ENCODE assay signal across 1 cellular context in genomic region chr14:70600382-70601157, GRCh38.
TF ChIP-seq lines count a peak whose summit lies in the region.

Gene MED6 (minus strand): TSS chr14:70600655. CDS start chr14:70600637, 18 bp downstream.

TF ChIP-seq in HepG2, 621 proteins besides CTCF, POLR2A, EP300 and RAD21 (continued from another document and continues in another):
- no peak for TF ChIP-seq ZNF407 (CRISPR knock-in tag; IDR thresholded peaks at IDR 0.05; ENCODE audit: not compliant biosample characterization)
- TF ChIP-seq TAF1 (CRISPR knock-in tag; IDR thresholded peaks at IDR 0.05), result peak; percentile 57; the same call in 1 of the 2 replicates
- no peak for TF ChIP-seq SMAD3 (CRISPR knock-in tag; IDR thresholded peaks at IDR 0.05)
- TF ChIP-seq, protein P1, sequence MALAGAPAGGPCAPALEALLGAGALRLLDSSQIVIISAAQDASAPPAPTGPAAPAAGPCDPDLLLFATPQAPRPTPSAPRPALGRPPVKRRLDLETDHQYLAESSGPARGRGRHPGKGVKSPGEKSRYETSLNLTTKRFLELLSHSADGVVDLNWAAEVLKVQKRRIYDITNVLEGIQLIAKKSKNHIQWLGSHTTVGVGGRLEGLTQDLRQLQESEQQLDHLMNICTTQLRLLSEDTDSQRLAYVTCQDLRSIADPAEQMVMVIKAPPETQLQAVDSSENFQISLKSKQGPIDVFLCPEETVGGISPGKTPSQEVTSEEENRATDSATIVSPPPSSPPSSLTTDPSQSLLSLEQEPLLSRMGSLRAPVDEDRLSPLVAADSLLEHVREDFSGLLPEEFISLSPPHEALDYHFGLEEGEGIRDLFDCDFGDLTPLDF (CRISPR knock-in tag; IDR thresholded peaks at IDR 0.05), result no peak
- TF ChIP-seq ERF (CRISPR knock-in tag; IDR thresholded peaks at IDR 0.05), result 0 out of 2 replicates have a peak, but pooled peaks have one; percentile 32
- no peak for TF ChIP-seq HHEX (CRISPR knock-in tag; IDR thresholded peaks at IDR 0.05)
- TF ChIP-seq STAT5B (CRISPR knock-in tag; IDR thresholded peaks at IDR 0.05), result no peak
- TF ChIP-seq TMF1 (CRISPR knock-in tag; IDR thresholded peaks at IDR 0.05; ENCODE audit: low read depth), result no peak
- no peak for TF ChIP-seq HNRNPLL (IDR thresholded peaks at IDR 0.05; ENCODE audit: low read depth, low read length, poor library complexity, severe bottlenecking)
- no peak for TF ChIP-seq ZNF496 (CRISPR knock-in tag; IDR thresholded peaks at IDR 0.05; ENCODE audit: insufficient replicate concordance)
- no peak for TF ChIP-seq BCL6 (CRISPR knock-in tag; IDR thresholded peaks at IDR 0.05)
- no peak for TF ChIP-seq SUZ12 (IDR thresholded peaks at IDR 0.05; ENCODE audit: low read depth, low read length)
- no peak for TF ChIP-seq ZNF329 (CRISPR knock-in tag; IDR thresholded peaks at IDR 0.05; ENCODE audit: low read depth)
- TF ChIP-seq, protein P2, sequence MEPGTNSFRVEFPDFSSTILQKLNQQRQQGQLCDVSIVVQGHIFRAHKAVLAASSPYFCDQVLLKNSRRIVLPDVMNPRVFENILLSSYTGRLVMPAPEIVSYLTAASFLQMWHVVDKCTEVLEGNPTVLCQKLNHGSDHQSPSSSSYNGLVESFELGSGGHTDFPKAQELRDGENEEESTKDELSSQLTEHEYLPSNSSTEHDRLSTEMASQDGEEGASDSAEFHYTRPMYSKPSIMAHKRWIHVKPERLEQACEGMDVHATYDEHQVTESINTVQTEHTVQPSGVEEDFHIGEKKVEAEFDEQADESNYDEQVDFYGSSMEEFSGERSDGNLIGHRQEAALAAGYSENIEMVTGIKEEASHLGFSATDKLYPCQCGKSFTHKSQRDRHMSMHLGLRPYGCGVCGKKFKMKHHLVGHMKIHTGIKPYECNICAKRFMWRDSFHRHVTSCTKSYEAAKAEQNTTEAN (CRISPR knock-in tag; conservative IDR thresholded peaks at IDR 0.05), result no peak
- peak; percentile 46; the same call in 1 of the 2 replicates for TF ChIP-seq KDM2A (CRISPR knock-in tag; IDR thresholded peaks at IDR 0.05; ENCODE audit: borderline replicate concordance, low read depth)
- TF ChIP-seq, protein P3, sequence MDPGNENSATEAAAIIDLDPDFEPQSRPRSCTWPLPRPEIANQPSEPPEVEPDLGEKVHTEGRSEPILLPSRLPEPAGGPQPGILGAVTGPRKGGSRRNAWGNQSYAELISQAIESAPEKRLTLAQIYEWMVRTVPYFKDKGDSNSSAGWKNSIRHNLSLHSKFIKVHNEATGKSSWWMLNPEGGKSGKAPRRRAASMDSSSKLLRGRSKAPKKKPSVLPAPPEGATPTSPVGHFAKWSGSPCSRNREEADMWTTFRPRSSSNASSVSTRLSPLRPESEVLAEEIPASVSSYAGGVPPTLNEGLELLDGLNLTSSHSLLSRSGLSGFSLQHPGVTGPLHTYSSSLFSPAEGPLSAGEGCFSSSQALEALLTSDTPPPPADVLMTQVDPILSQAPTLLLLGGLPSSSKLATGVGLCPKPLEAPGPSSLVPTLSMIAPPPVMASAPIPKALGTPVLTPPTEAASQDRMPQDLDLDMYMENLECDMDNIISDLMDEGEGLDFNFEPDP (CRISPR knock-in tag; conservative IDR thresholded peaks at IDR 0.05), result no peak
- no peak for TF ChIP-seq ZNF333 (CRISPR knock-in tag; IDR thresholded peaks at IDR 0.05; ENCODE audit: borderline replicate concordance)
- TF ChIP-seq KLF12 (CRISPR knock-in tag; IDR thresholded peaks at IDR 0.05; ENCODE audit: borderline replicate concordance), result 0 out of 2 replicates have a peak, but pooled peaks have one; percentile 17
- no peak for TF ChIP-seq ZKSCAN1 (IDR thresholded peaks at IDR 0.05; ENCODE audit: low read length)
- no peak for TF ChIP-seq ZFP62 (CRISPR knock-in tag; IDR thresholded peaks at IDR 0.05)
- TF ChIP-seq ZNF652 (CRISPR knock-in tag; IDR thresholded peaks at IDR 0.05; ENCODE audit: borderline replicate concordance, low read depth), result no peak
- TF ChIP-seq USF2 (IDR thresholded peaks at IDR 0.05; ENCODE audit: low read depth, low read length), result no peak
- TF ChIP-seq USF2 (CRISPR knock-in tag; IDR thresholded peaks at IDR 0.05; ENCODE audit: borderline replicate concordance), result no peak
- no peak for TF ChIP-seq NR2F1 (CRISPR knock-in tag; IDR thresholded peaks at IDR 0.05)
- TF ChIP-seq REL (CRISPR knock-in tag; conservative IDR thresholded peaks at IDR 0.05), result no peak
- no peak for TF ChIP-seq ZNF687 (CRISPR knock-in tag; IDR thresholded peaks at IDR 0.05)
- no peak for TF ChIP-seq ZNF282 (IDR thresholded peaks at IDR 0.05; ENCODE audit: partially characterized antibody)
- TF ChIP-seq SRF (IDR thresholded peaks at IDR 0.05; ENCODE audit: low read depth, low read length), result peak; percentile 80
- no peak for TF ChIP-seq HES4 (CRISPR knock-in tag; IDR thresholded peaks at IDR 0.05; ENCODE audit: borderline replicate concordance)
- no peak for TF ChIP-seq ZNF562 (CRISPR knock-in tag; IDR thresholded peaks at IDR 0.05; ENCODE audit: borderline replicate concordance)
- TF ChIP-seq PRDM15 (CRISPR knock-in tag; IDR thresholded peaks at IDR 0.05), result no peak
- TF ChIP-seq, protein P4, sequence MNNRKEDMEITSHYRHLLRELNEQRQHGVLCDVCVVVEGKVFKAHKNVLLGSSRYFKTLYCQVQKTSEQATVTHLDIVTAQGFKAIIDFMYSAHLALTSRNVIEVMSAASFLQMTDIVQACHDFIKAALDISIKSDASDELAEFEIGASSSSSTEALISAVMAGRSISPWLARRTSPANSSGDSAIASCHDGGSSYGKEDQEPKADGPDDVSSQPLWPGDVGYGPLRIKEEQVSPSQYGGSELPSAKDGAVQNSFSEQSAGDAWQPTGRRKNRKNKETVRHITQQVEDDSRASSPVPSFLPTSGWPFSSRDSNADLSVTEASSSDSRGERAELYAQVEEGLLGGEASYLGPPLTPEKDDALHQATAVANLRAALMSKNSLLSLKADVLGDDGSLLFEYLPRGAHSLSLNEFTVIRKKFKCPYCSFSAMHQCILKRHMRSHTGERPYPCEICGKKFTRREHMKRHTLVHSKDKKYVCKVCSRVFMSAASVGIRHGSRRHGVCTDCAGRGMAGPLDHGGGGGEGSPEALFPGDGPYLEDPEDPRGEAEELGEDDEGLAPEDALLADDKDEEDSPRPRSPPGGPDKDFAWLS (CRISPR knock-in tag; IDR thresholded peaks at IDR 0.05; ENCODE audit: borderline replicate concordance), result no peak
- no peak for TF ChIP-seq ATF7 (IDR thresholded peaks at IDR 0.05)
- TF ChIP-seq ATF7 (CRISPR knock-in tag; IDR thresholded peaks at IDR 0.05), result no peak
